24 cellular contexts compared by ENCODE assay signal in genomic region chr19:54648129-54648528, GRCh38. TPM values are rescaled to one million over a fixed set of nuclear protein-coding genes. Genes with fewer than 3 reads are reported as not detected.
"Had no signal": no experiment of that assay in that cellular context is flagged by ENCODE, and none has a peak within 500 bp of the region (broad histone marks: within the 10 kb centered on the region; RNA-seq: fewer than 3 reads in every experiment).

No MANE protein-coding gene starts in this region.

- ATAC-seq: activated T-cell treated with anti-CD3 and anti-CD28 coated beads, Interleukin-2, amount 50 U/mL, for 4 hours; gastroesophageal sphincter; heart left ventricle; left lobe of liver; natural killer cell treated with Interleukin-12 subunit alpha and Interleukin-12 subunit beta and Interleukin-15 and Interleukin-18, amount 100 ng/mL, for 72 hours; right lobe of liver had no signal

- DNase-seq: activated CD4-positive, alpha-beta T cell treated with anti-CD3 and anti-CD28 coated beads, Interleukin-2, amount 50 U/mL, for 1 hour; activated CD4-positive, CD25-positive, alpha-beta regulatory T cell treated with anti-CD3 and anti-CD28 coated beads, Interleukin-2, amount 50 U/mL, for 72 hours; activated CD8-positive, alpha-beta memory T cell treated with anti-CD3 and anti-CD28 coated beads, Interleukin-2, amount 50 U/mL, for 4 hours; activated effector memory CD4-positive, alpha-beta T cell treated with Interleukin-2 at 50 U/mL for 16 hours; activated naive CD4-positive, alpha-beta T cell treated with anti-CD3 and anti-CD28 coated beads, Interleukin-2, amount 50 U/mL, for 16 hours; activated T-cell treated with anti-CD3 and anti-CD28 coated beads, Interleukin-2, amount 50 U/mL, for 4 hours; effector CD4-positive, alpha-beta T cell; heart left ventricle; kidney; right lobe of liver; small intestine; stimulated activated CD4-positive, alpha-beta T cell treated with anti-CD3 and anti-CD28 coated beads, Interleukin-15, amount 100 ng/mL, for 24 hours; stimulated activated CD4-positive, alpha-beta T cell treated with anti-CD3 and anti-CD28 coated beads, Interleukin-2, amount 100 ng/mL, for 48 hours; T1000 had no signal

- H3K27me3 Mint-ChIP-seq: stimulated activated naive CD8-positive, alpha-beta T cell treated with anti-CD3 and anti-CD28 coated beads, Interleukin-15, Interleukin-2, amounts not matched to agents 100 ng/mL and 50 ng/mL, for 24 hours; type B pancreatic cell had no signal

- H3K36me3 Mint-ChIP-seq: mesothelial cell of epicardium; natural killer cell treated with Interleukin-12 subunit alpha and Interleukin-12 subunit beta and Interleukin-15 and Interleukin-18, amount 100 ng/mL, for 72 hours; type B pancreatic cell had no signal

- H3K4me3 Mint-ChIP-seq: activated T-cell treated with anti-CD3 and anti-CD28 coated beads, Interleukin-2, amount 50 U/mL, for 4 hours; central memory CD8-positive, alpha-beta T cell; mesothelial cell of epicardium; natural killer cell treated with Interleukin-12 subunit alpha and Interleukin-12 subunit beta and Interleukin-15 and Interleukin-18, amount 100 ng/mL, for 72 hours; stimulated activated naive CD8-positive, alpha-beta T cell treated with anti-CD3 and anti-CD28 coated beads, Interleukin-15, Interleukin-2, amounts not matched to agents 100 ng/mL and 50 ng/mL, for 24 hours; type B pancreatic cell had no signal

- H3K4me1 Mint-ChIP-seq: central memory CD8-positive, alpha-beta T cell; mesothelial cell of epicardium had no signal

- H3K9me3 Mint-ChIP-seq: activated T-cell treated with anti-CD3 and anti-CD28 coated beads, Interleukin-2, amount 50 U/mL, for 4 hours; central memory CD8-positive, alpha-beta T cell; natural killer cell treated with Interleukin-12 subunit alpha and Interleukin-12 subunit beta and Interleukin-15 and Interleukin-18, amount 100 ng/mL, for 72 hours; stimulated activated naive CD8-positive, alpha-beta T cell treated with anti-CD3 and anti-CD28 coated beads, Interleukin-15, Interleukin-2, amounts not matched to agents 100 ng/mL and 50 ng/mL, for 24 hours had no signal

- H3K27ac Mint-ChIP-seq: mesothelial cell of epicardium; natural killer cell treated with Interleukin-12 subunit alpha and Interleukin-12 subunit beta and Interleukin-15 and Interleukin-18, amount 100 ng/mL, for 72 hours; stimulated activated naive CD8-positive, alpha-beta T cell treated with anti-CD3 and anti-CD28 coated beads, Interleukin-15, Interleukin-2, amounts not matched to agents 100 ng/mL and 50 ng/mL, for 24 hours; type B pancreatic cell had no signal

RNA-seq across cellular contexts. Expression of gene LILRB4, which starts 14.7 kb away (rescaled TPM):
- total RNA-seq: lung microvascular endothelial cell; mesothelial cell of epicardium; natural killer cell treated with Interleukin-12 subunit alpha and Interleukin-12 subunit beta and Interleukin-15 and Interleukin-18, amount 100 ng/mL, for 72 hours had no signal

RNA-seq across cellular contexts. Expression of gene LILRB1, which starts 17.8 kb away (rescaled TPM):
- total RNA-seq: lung microvascular endothelial cell, mesothelial cell of epicardium, suprapubic skin had no signal

RNA-seq across cellular contexts. Expression of gene LILRA1, which starts 54.7 kb away (rescaled TPM):
- total RNA-seq: activated T-cell treated with anti-CD3 and anti-CD28 coated beads, Interleukin-2, amount 50 U/mL, for 4 hours; ascending aorta; lung microvascular endothelial cell; mesothelial cell of epicardium; suprapubic skin had no signal
